8 cellular contexts compared by ENCODE assay signal in genomic region chr15:100350434-100351226, GRCh38. TPM values are rescaled to one million over a fixed set of nuclear protein-coding genes. Genes with fewer than 3 reads are reported as not detected.
DNase-seq lines count a peak whose midpoint lies in the region; ATAC-seq and TF ChIP-seq lines count a peak whose summit lies in the region.

No MANE protein-coding gene starts in this region.

- TF ChIP-seq CTCF in cardiac fibroblast (IDR thresholded peaks at IDR 0.05; ENCODE audit: low read depth, low read length), result no peak

- H3K4me2 ChIP-seq in Karpas-422 (ENCODE audit: low read depth, low read length, poor library complexity, severe bottlenecking), result no peak overlapping the region

- H3K27ac Mint-ChIP-seq in CD8-positive, alpha-beta memory T cell, result peak overlapping the region in 7 of 8 donors; percentile 79 to 96 (median 91)

- no peaks in the 10 kb centered on the region for H3K27me3 ChIP-seq in CD8-positive, alpha-beta memory T cell (ENCODE audit: insufficient read depth, low read length, poor library complexity, severe bottlenecking)
- H3K27me3 ChIP-seq in mononuclear cell (ENCODE audit: insufficient read depth, low read length) (peaks cover 13% of the 10 kb centered on the region), Karpas-422 (ENCODE audit: low read length) (no peaks in the 10 kb centered on the region)

- H3K4me1 ChIP-seq in CD8-positive, alpha-beta memory T cell (ENCODE audit: insufficient read depth, low read length), result peaks cover 9% of the 10 kb centered on the region
- peaks cover 19% of the 10 kb centered on the region for H3K4me1 ChIP-seq in mononuclear cell (ENCODE audit: insufficient read depth, low read length)
- peaks cover 3% of the 10 kb centered on the region; the same call in 1 of the 2 replicates for H3K4me1 ChIP-seq in Karpas-422 (ENCODE audit: low read length)

- H3K4me3 ChIP-seq in CD8-positive, alpha-beta memory T cell (ENCODE audit: low read length), result no peak overlapping the region
- peak overlapping the region; percentile 64 to 73 for H3K4me3 ChIP-seq in cardiac fibroblast (replicated peaks in 1 of 2; ENCODE audit: low read depth in 2 of 2, low read length in 2 of 2)
- peak overlapping the region; percentile 69 for H3K4me3 ChIP-seq in mononuclear cell (ENCODE audit: low read length)
- H3K4me3 ChIP-seq in Karpas-422 (ENCODE audit: low read length), result no peak overlapping the region

- POLR2A ChIA-PET in CD8-positive, alpha-beta memory T cell (lab: Charles Lee), result interaction anchor here (0.6 to 1.4 kb wide), 3 partner anchors 10 to 22 kb away, joined by 3 to 4 read pairs (median 3); no protein-coding TSS in a partner anchor

- H3K4me1 Mint-ChIP-seq in CD8-positive, alpha-beta memory T cell, result peaks cover 5 to 9% (median 8%) of the 10 kb centered on the region in 3 donors

- ATAC-seq in GM18498 (IDR thresholded peaks at IDR 0.05; ENCODE audit: unreplicated experiment), result no peak
- ATAC-seq in GM18505 (IDR thresholded peaks at IDR 0.05; ENCODE audit: unreplicated experiment), result no peak

- H4K20me1 ChIP-seq in Karpas-422 (ENCODE audit: insufficient read depth, low read depth, low read length), result no peaks in the 10 kb centered on the region

- H3K9me2 ChIP-seq in Karpas-422 (replicated peaks; ENCODE audit: insufficient read depth, low read length), result no peaks in the 10 kb centered on the region

- no peak for DNase-seq in CD8-positive, alpha-beta memory T cell
- DNase-seq in MV-4-11 (lab: John Stamatoyannopoulos, UW) (peak; percentile 90), cardiac fibroblast (ENCODE audit: low read depth in 2 of 2) (peak; percentile 89 to 91), Karpas-422 (no peak)
- DNase-seq in stimulated activated CD4-positive, alpha-beta T cell treated with anti-CD3 and anti-CD28 coated beads, Interleukin-4, amount 100 ng/mL, for 1 hour, result no peak

- no peak overlapping the region; the same call in 1 of the 2 replicates for H2AFZ ChIP-seq in Karpas-422 (ENCODE audit: low read length)

- H3K36me3 ChIP-seq in CD8-positive, alpha-beta memory T cell (ENCODE audit: insufficient read depth, low read length), result no peaks in the 10 kb centered on the region
- no peaks in the 10 kb centered on the region for H3K36me3 ChIP-seq in Karpas-422 (ENCODE audit: insufficient read depth, low read length)

- TF ChIP-seq POLR2A in GM18505 (IDR thresholded peaks at IDR 0.05; ENCODE audit: borderline replicate concordance, extremely low read depth, insufficient read depth, insufficient read length), result no peak

- H3K79me2 ChIP-seq in Karpas-422 (ENCODE audit: low read length), result no peaks in the 10 kb centered on the region

- H3K36me3 Mint-ChIP-seq in CD8-positive, alpha-beta memory T cell, result peaks cover 0 to 2% (median 1%) of the 10 kb centered on the region in 3 donors

- no peak overlapping the region for H3K27ac ChIP-seq in CD8-positive, alpha-beta memory T cell (ENCODE audit: low read depth, low read length)
- H3K27ac ChIP-seq in Karpas-422 (ENCODE audit: low read length), result no peak overlapping the region

- H3K9me3 ChIP-seq in CD8-positive, alpha-beta memory T cell (ENCODE audit: low read length), result no peaks in the 10 kb centered on the region
- H3K9me3 ChIP-seq in mononuclear cell (ENCODE audit: low read depth, low read length) (no peaks in the 10 kb centered on the region), Karpas-422 (ENCODE audit: low read length) (no peaks in the 10 kb centered on the region)

- H3K9me3 Mint-ChIP-seq in CD8-positive, alpha-beta memory T cell, result peaks cover 0 to 2% (median under 1%) of the 10 kb centered on the region in 5 donors

- H3K4me3 Mint-ChIP-seq in CD8-positive, alpha-beta memory T cell, result peak overlapping the region; percentile 88 to 95 (median 94)

- CTCF ChIA-PET in CD8-positive, alpha-beta memory T cell (lab: Charles Lee), result interaction anchor here (0.6 to 5.1 kb wide), 37 partner anchors 11 to 1299 kb away, joined by 3 to 115 read pairs (median 4); partner anchors contain the start of genes ADAMTS17, ASB7, LINS1 and SYNM

- peaks cover 26 to 39% of the 10 kb centered on the region in 2 donors for H3K27me3 Mint-ChIP-seq in CD8-positive, alpha-beta memory T cell

- H3K9ac ChIP-seq in Karpas-422 (ENCODE audit: low read length), result no peak overlapping the region; the same call in 1 of the 2 replicates

RNA-seq across cellular contexts. Expression of gene ADAMTS17, which starts 8.9 kb away (rescaled TPM):
- total RNA-seq in CD8-positive, alpha-beta memory T cell, result 1 to 10 TPM; 1.2 to 1.9 TPM
- polyA plus RNA-seq in CD8-positive, alpha-beta memory T cell, result 2.3 TPM
- 7.6 TPM for total RNA-seq in mononuclear cell
- not detected in 2 replicates for total RNA-seq in Karpas-422 (2014; rRNA removed; shearing (Covaris generic); ENCODE audit: low replicate concordance)

Comparison
In these comparisons a context has a peak if more than half of its experiments do, and no peak if none do; other contexts are left out.
1. DNase-seq: peak in MV-4-11 (single experiment) and cardiac fibroblast (2 of 2); none in CD8-positive, alpha-beta memory T cell (0 of 5), stimulated activated CD4-positive, alpha-beta T cell treated with anti-CD3 and anti-CD28 coated beads, Interleukin-4, amount 100 ng/mL, for 1 hour (single experiment) and Karpas-422 (single experiment).
2. H3K4me3 ChIP-seq: peak in cardiac fibroblast (2 of 2) and mononuclear cell (single experiment); none in CD8-positive, alpha-beta memory T cell (single experiment) and Karpas-422 (single experiment).